Comparison of ENCODE assay signal across 9 cellular contexts in genomic region chr7:151275813-151276577, GRCh38. TPM values are rescaled to one million over a fixed set of nuclear protein-coding genes. Genes with fewer than 3 reads are reported as not detected.
DNase-seq lines count a peak whose midpoint lies in the region; ATAC-seq and TF ChIP-seq lines count a peak whose summit lies in the region.
"Had no signal": no experiment of that assay in that cellular context is flagged by ENCODE, and none has a peak within 500 bp of the region (broad histone marks: within the 10 kb centered on the region; RNA-seq: fewer than 3 reads in every experiment).

No MANE protein-coding gene starts in this region.

- H3K4me3 ChIP-seq in BLaER1: no peak overlapping the region
- H3K4me3 ChIP-seq in HL-60 (replicated peaks; ENCODE audit: insufficient read depth, low read length): peak overlapping the region; percentile 43; the same call in 1 of the 2 replicates

- H3K4me1 ChIP-seq in BLaER1: peaks cover 13% of the 10 kb centered on the region; the same call in 1 of the 2 replicates

- H3K4me2 ChIP-seq in BLaER1: peak overlapping the region; percentile 80

- no peaks in the 10 kb centered on the region for H4K20me1 ChIP-seq in BLaER1

- no peaks in the 10 kb centered on the region for H3K36me3 Mint-ChIP-seq in brain
- no peaks in the 10 kb centered on the region for H3K36me3 Mint-ChIP-seq in nephron (ENCODE audit: low read depth)

- H3K27ac Mint-ChIP-seq in brain (peak overlapping the region in 3 of 5 experiments; percentile 70 to 95 (median 89)), nephron (peak overlapping the region in 1 of 3 experiments; percentile 38)

- H3K27me3 ChIP-seq in BLaER1: peaks cover 31% of the 10 kb centered on the region
- no peaks in the 10 kb centered on the region for H3K27me3 ChIP-seq in HL-60 (ENCODE audit: insufficient read depth, poor library complexity, severe bottlenecking)
- H3K27me3 ChIP-seq: SJSA1 had no signal

- H3K9me3 ChIP-seq in BLaER1: no peaks in the 10 kb centered on the region
- H3K9me3 ChIP-seq: SJSA1 had no signal

- no peak for TF ChIP-seq CTCF in HL-60 (IDR thresholded peaks at IDR 0.05; ENCODE audit: insufficient read depth, low read length)
- no peak for TF ChIP-seq CTCF in brain (conservative IDR thresholded peaks at IDR 0.05)
- no peak for TF ChIP-seq CTCF in nephron (IDR thresholded peaks at IDR 0.05; ENCODE audit: unreplicated experiment in 3 of 3)

- ATAC-seq in HG03025 (IDR thresholded peaks at IDR 0.05; ENCODE audit: low FRiP score, unreplicated experiment): no peak

- H3K27ac ChIP-seq in BLaER1 (no peak overlapping the region), HL-60 (replicated peaks) (no peak overlapping the region)
- H3K27ac ChIP-seq: SJSA1 had no signal

- H3K36me3 ChIP-seq in BLaER1: no peaks in the 10 kb centered on the region
- H3K36me3 ChIP-seq: SJSA1 had no signal

- H3K4me3 Mint-ChIP-seq in brain: peak overlapping the region; percentile 56 to 83 (median 78)
- H3K4me3 Mint-ChIP-seq in nephron: peak overlapping the region; percentile 75 to 80 (median 76)

- H3K9me3 Mint-ChIP-seq in brain (peaks cover 0 to 4% (median 0%) of the 10 kb centered on the region in 5 experiments), nephron (no peaks in the 10 kb centered on the region)

- no peak overlapping the region for H3K9ac ChIP-seq in BLaER1

- H3K4me1 Mint-ChIP-seq in brain (peaks cover 38% of the 10 kb centered on the region), nephron (peaks cover 29% of the 10 kb centered on the region)

- DNase-seq in HL-60 (ENCODE audit: low read depth in 1 of 2, low spot score in 1 of 2): no peak
- DNase-seq in activated CD8-positive, alpha-beta memory T cell treated with anti-CD3 and anti-CD28 coated beads, Interleukin-2, amount 50 U/mL, for 4 hours: no peak
- DNase-seq in NOMO-1 treated with DMSO at 0.1 percent for 48 hours (lab: John Stamatoyannopoulos, UW; ENCODE audit: unreplicated experiment): no peak
- DNase-seq in stimulated activated CD8-positive, alpha-beta memory T cell treated with anti-CD3 and anti-CD28 coated beads, Interleukin-4, amount 100 ng/mL, for 48 hours: no peak

- H3K27me3 Mint-ChIP-seq in brain: peaks cover 5% of the 10 kb centered on the region
- peaks cover 29% of the 10 kb centered on the region for H3K27me3 Mint-ChIP-seq in nephron (ENCODE audit: low read depth)

RNA-seq across cellular contexts. Expression of gene SMARCD3, which starts 27.5 kb away (rescaled TPM):
- polyA plus RNA-seq in brain (ENCODE audit: insufficient read depth, low read depth, low replicate concordance): 42.2 TPM

RNA-seq across cellular contexts. Expression of gene CHPF2, which starts 43.7 kb away (rescaled TPM):
- 15.7 TPM for polyA plus RNA-seq in brain (ENCODE audit: insufficient read depth, low read depth, low replicate concordance)

RNA-seq across cellular contexts. Expression of gene ABCF2, which starts 49.0 kb away (rescaled TPM):
- polyA plus RNA-seq in brain (ENCODE audit: insufficient read depth, low read depth, low replicate concordance): 38.1 TPM
